Comparison of ENCODE assay signal across 1 cellular context in the genomic region with DNA sequence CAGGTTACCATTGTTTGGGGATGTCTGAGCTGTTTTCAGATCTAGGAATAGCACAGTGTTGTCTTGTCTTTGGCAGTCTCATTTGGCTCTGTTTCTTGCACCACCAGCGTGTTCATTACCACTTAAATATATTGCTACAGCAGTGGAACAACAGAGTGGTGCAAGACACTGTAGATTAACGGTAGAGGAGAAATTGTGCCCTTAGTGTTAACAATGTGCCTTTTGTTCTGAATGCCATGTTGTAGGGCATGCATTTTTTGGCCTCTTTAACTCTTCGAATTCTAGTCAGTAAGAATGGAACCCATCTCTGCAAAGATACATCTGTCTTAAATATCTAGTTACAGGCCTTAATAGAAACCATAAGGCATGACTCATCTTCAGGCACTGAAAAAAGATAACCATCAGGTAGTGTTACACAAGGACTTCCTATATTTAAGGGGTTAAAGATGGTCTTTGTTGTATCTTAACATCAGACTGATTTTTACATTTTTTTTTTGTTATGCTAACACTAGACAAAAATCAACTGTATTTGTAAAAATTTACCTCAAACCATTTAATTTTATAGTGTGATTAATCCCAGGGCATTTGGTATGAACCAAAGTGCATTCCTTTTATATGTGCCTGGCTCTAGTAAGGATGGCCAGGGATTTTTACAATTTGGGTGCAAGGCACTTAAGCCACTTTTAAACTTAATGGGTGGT.
TF ChIP-seq lines count a peak whose summit lies in the region.

No MANE protein-coding gene starts in this region.

TF ChIP-seq in HepG2, 621 proteins besides CTCF, POLR2A, EP300 and RAD21 (continued from another document):
- TF ChIP-seq, protein P1, sequence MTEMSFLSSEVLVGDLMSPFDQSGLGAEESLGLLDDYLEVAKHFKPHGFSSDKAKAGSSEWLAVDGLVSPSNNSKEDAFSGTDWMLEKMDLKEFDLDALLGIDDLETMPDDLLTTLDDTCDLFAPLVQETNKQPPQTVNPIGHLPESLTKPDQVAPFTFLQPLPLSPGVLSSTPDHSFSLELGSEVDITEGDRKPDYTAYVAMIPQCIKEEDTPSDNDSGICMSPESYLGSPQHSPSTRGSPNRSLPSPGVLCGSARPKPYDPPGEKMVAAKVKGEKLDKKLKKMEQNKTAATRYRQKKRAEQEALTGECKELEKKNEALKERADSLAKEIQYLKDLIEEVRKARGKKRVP (CRISPR knock-in tag; IDR thresholded peaks at IDR 0.05) = no peak
- TF ChIP-seq HNF4G (IDR thresholded peaks at IDR 0.05; ENCODE audit: borderline replicate concordance, low read depth, low read length) (no peak), HNF4G (CRISPR knock-in tag; IDR thresholded peaks at IDR 0.05; ENCODE audit: borderline replicate concordance, low read depth) (no peak)
- TF ChIP-seq, protein P2, sequence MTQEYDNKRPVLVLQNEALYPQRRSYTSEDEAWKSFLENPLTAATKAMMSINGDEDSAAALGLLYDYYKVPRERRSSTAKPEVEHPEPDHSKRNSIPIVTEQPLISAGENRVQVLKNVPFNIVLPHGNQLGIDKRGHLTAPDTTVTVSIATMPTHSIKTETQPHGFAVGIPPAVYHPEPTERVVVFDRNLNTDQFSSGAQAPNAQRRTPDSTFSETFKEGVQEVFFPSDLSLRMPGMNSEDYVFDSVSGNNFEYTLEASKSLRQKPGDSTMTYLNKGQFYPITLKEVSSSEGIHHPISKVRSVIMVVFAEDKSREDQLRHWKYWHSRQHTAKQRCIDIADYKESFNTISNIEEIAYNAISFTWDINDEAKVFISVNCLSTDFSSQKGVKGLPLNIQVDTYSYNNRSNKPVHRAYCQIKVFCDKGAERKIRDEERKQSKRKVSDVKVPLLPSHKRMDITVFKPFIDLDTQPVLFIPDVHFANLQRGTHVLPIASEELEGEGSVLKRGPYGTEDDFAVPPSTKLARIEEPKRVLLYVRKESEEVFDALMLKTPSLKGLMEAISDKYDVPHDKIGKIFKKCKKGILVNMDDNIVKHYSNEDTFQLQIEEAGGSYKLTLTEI (CRISPR knock-in tag; conservative IDR thresholded peaks at IDR 0.05) = no peak
